2 cellular contexts compared by ENCODE assay signal in the genomic region with DNA sequence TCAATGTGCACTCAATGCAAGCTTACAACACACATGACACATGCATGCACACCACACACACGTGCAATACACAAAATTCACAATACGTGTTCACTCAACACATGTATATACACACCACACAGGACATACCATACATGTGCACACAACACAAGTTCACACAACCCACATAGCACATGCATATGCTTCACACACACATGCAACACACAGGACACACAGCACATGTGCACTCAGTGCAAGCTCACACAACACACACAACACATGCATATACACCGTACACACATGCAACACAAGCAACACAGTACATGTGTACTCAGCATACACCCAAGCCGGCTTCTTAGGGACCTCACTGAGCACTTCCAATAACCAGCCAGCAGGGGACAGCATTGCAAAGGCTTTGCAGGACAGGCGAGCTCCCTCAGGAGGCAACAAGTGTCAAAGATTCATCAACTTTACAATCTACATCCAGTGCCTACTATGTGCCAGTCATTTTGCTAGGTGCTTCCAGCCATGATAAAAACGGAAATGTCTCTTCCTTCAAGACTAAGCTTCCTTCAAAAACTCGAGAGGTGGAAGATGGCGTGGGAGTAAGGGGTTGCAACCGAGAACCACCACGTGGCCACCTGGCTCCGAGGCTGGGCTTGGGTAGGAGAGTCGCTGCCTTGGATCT.
TF ChIP-seq lines count a peak whose summit lies in the region.

No MANE protein-coding gene starts in this region.

TF ChIP-seq in HCT116, 20 proteins besides CTCF, POLR2A, EP300 and RAD21 (continued from another document):
- TF ChIP-seq, protein P1, sequence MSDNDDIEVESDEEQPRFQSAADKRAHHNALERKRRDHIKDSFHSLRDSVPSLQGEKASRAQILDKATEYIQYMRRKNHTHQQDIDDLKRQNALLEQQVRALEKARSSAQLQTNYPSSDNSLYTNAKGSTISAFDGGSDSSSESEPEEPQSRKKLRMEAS (IDR thresholded peaks at IDR 0.05), result no peak
- TF ChIP-seq EZH2 (IDR thresholded peaks at IDR 0.05) (no peak), JUND (IDR thresholded peaks at IDR 0.05) (no peak), CEBPB (IDR thresholded peaks at IDR 0.05; ENCODE audit: low read depth) (no peak), SRF (IDR thresholded peaks at IDR 0.05; ENCODE audit: low read depth) (no peak)

TF ChIP-seq in K562, 482 proteins besides CTCF, POLR2A, EP300 and RAD21 (continued from another document):
- TF ChIP-seq, protein P2, sequence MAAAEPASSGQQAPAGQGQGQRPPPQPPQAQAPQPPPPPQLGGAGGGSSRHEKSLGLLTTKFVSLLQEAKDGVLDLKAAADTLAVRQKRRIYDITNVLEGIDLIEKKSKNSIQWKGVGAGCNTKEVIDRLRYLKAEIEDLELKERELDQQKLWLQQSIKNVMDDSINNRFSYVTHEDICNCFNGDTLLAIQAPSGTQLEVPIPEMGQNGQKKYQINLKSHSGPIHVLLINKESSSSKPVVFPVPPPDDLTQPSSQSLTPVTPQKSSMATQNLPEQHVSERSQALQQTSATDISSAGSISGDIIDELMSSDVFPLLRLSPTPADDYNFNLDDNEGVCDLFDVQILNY (CRISPR knock-in tag; IDR thresholded peaks at IDR 0.05), result no peak
- TF ChIP-seq ZNF384 (IDR thresholded peaks at IDR 0.05; ENCODE audit: low read depth, low read length) (0 out of 2 replicates have a peak, but pooled peaks have one; percentile 11), RB1 (IDR thresholded peaks at IDR 0.05; ENCODE audit: low read depth) (peak; percentile 57; the same call in 1 of the 2 replicates), RCOR1 (IDR thresholded peaks at IDR 0.05; ENCODE audit: borderline replicate concordance in 1 of 2, low read depth in 2 of 2, low read length in 2 of 2) (peak in 1 of 2 experiments; percentile 33; a peak in 1 of 4 replicates), ZNF3 (CRISPR knock-in tag; IDR thresholded peaks at IDR 0.05) (no peak), STAG1 (CRISPR knock-in tag; IDR thresholded peaks at IDR 0.05; ENCODE audit: borderline replicate concordance) (peak; percentile 93; the same call in 1 of the 2 replicates), ZKSCAN1 (IDR thresholded peaks at IDR 0.05; ENCODE audit: low read depth, low read length) (peak; percentile 98), ARID2 (IDR thresholded peaks at IDR 0.05) (peak; percentile 59; the same call in 1 of the 2 replicates), CC2D1A (IDR thresholded peaks at IDR 0.05) (0 out of 2 replicates have a peak, but pooled peaks have one; percentile 51), KLF16 (IDR thresholded peaks at IDR 0.05) (0 out of 2 replicates have a peak, but pooled peaks have one; percentile 21), CREM (IDR thresholded peaks at IDR 0.05; ENCODE audit: low read depth) (0 out of 2 replicates have a peak, but pooled peaks have one; percentile 8), HMG20A (CRISPR knock-in tag; conservative IDR thresholded peaks at IDR 0.05) (no peak)
- TF ChIP-seq, protein P3, sequence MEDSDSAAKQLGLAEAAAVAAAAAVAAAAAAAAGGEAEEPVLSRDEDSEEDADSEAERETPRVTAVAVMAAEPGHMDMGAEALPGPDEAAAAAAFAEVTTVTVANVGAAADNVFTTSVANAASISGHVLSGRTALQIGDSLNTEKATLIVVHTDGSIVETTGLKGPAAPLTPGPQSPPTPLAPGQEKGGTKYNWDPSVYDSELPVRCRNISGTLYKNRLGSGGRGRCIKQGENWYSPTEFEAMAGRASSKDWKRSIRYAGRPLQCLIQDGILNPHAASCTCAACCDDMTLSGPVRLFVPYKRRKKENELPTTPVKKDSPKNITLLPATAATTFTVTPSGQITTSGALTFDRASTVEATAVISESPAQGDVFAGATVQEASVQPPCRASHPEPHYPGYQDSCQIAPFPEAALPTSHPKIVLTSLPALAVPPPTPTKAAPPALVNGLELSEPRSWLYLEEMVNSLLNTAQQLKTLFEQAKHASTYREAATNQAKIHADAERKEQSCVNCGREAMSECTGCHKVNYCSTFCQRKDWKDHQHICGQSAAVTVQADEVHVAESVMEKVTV (CRISPR knock-in tag; IDR thresholded peaks at IDR 0.05), result peak; percentile 94
- TF ChIP-seq, protein P4, sequence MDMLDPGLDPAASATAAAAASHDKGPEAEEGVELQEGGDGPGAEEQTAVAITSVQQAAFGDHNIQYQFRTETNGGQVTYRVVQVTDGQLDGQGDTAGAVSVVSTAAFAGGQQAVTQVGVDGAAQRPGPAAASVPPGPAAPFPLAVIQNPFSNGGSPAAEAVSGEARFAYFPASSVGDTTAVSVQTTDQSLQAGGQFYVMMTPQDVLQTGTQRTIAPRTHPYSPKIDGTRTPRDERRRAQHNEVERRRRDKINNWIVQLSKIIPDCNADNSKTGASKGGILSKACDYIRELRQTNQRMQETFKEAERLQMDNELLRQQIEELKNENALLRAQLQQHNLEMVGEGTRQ (CRISPR knock-in tag; IDR thresholded peaks at IDR 0.05), result peak; percentile 22; the same call in 1 of the 2 replicates
- TF ChIP-seq, protein P5, sequence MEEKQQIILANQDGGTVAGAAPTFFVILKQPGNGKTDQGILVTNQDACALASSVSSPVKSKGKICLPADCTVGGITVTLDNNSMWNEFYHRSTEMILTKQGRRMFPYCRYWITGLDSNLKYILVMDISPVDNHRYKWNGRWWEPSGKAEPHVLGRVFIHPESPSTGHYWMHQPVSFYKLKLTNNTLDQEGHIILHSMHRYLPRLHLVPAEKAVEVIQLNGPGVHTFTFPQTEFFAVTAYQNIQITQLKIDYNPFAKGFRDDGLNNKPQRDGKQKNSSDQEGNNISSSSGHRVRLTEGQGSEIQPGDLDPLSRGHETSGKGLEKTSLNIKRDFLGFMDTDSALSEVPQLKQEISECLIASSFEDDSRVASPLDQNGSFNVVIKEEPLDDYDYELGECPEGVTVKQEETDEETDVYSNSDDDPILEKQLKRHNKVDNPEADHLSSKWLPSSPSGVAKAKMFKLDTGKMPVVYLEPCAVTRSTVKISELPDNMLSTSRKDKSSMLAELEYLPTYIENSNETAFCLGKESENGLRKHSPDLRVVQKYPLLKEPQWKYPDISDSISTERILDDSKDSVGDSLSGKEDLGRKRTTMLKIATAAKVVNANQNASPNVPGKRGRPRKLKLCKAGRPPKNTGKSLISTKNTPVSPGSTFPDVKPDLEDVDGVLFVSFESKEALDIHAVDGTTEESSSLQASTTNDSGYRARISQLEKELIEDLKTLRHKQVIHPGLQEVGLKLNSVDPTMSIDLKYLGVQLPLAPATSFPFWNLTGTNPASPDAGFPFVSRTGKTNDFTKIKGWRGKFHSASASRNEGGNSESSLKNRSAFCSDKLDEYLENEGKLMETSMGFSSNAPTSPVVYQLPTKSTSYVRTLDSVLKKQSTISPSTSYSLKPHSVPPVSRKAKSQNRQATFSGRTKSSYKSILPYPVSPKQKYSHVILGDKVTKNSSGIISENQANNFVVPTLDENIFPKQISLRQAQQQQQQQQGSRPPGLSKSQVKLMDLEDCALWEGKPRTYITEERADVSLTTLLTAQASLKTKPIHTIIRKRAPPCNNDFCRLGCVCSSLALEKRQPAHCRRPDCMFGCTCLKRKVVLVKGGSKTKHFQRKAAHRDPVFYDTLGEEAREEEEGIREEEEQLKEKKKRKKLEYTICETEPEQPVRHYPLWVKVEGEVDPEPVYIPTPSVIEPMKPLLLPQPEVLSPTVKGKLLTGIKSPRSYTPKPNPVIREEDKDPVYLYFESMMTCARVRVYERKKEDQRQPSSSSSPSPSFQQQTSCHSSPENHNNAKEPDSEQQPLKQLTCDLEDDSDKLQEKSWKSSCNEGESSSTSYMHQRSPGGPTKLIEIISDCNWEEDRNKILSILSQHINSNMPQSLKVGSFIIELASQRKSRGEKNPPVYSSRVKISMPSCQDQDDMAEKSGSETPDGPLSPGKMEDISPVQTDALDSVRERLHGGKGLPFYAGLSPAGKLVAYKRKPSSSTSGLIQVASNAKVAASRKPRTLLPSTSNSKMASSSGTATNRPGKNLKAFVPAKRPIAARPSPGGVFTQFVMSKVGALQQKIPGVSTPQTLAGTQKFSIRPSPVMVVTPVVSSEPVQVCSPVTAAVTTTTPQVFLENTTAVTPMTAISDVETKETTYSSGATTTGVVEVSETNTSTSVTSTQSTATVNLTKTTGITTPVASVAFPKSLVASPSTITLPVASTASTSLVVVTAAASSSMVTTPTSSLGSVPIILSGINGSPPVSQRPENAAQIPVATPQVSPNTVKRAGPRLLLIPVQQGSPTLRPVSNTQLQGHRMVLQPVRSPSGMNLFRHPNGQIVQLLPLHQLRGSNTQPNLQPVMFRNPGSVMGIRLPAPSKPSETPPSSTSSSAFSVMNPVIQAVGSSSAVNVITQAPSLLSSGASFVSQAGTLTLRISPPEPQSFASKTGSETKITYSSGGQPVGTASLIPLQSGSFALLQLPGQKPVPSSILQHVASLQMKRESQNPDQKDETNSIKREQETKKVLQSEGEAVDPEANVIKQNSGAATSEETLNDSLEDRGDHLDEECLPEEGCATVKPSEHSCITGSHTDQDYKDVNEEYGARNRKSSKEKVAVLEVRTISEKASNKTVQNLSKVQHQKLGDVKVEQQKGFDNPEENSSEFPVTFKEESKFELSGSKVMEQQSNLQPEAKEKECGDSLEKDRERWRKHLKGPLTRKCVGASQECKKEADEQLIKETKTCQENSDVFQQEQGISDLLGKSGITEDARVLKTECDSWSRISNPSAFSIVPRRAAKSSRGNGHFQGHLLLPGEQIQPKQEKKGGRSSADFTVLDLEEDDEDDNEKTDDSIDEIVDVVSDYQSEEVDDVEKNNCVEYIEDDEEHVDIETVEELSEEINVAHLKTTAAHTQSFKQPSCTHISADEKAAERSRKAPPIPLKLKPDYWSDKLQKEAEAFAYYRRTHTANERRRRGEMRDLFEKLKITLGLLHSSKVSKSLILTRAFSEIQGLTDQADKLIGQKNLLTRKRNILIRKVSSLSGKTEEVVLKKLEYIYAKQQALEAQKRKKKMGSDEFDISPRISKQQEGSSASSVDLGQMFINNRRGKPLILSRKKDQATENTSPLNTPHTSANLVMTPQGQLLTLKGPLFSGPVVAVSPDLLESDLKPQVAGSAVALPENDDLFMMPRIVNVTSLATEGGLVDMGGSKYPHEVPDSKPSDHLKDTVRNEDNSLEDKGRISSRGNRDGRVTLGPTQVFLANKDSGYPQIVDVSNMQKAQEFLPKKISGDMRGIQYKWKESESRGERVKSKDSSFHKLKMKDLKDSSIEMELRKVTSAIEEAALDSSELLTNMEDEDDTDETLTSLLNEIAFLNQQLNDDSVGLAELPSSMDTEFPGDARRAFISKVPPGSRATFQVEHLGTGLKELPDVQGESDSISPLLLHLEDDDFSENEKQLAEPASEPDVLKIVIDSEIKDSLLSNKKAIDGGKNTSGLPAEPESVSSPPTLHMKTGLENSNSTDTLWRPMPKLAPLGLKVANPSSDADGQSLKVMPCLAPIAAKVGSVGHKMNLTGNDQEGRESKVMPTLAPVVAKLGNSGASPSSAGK (IDR thresholded peaks at IDR 0.05), result 0 out of 2 replicates have a peak, but pooled peaks have one; percentile 35
- TF ChIP-seq, protein P6, sequence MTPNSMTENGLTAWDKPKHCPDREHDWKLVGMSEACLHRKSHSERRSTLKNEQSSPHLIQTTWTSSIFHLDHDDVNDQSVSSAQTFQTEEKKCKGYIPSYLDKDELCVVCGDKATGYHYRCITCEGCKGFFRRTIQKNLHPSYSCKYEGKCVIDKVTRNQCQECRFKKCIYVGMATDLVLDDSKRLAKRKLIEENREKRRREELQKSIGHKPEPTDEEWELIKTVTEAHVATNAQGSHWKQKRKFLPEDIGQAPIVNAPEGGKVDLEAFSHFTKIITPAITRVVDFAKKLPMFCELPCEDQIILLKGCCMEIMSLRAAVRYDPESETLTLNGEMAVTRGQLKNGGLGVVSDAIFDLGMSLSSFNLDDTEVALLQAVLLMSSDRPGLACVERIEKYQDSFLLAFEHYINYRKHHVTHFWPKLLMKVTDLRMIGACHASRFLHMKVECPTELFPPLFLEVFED (CRISPR knock-in tag; conservative IDR thresholded peaks at IDR 0.05), result 0 out of 2 replicates have a peak, but pooled peaks have one; percentile 71
- TF ChIP-seq, protein P7, sequence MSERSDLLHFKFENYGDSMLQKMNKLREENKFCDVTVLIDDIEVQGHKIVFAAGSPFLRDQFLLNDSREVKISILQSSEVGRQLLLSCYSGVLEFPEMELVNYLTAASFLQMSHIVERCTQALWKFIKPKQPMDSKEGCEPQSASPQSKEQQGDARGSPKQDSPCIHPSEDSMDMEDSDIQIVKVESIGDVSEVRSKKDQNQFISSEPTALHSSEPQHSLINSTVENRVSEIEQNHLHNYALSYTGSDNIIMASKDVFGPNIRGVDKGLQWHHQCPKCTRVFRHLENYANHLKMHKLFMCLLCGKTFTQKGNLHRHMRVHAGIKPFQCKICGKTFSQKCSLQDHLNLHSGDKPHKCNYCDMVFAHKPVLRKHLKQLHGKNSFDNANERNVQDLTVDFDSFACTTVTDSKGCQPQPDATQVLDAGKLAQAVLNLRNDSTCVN (CRISPR knock-in tag; IDR thresholded peaks at IDR 0.05), result peak; percentile 55; the same call in 1 of the 2 replicates
